Comparison of ENCODE assay signal across 1 cellular context in genomic region chr4:1792832-1793495, GRCh38.
TF ChIP-seq lines count a peak whose summit lies in the region.

Gene FGFR3 (plus strand): TSS chr4:1793293. CDS start chr4:1793935, 642 bp downstream.

TF ChIP-seq in IMR-90, 13 proteins besides CTCF, POLR2A, EP300 and RAD21:
- no peak for TF ChIP-seq CHD1 (IDR thresholded peaks at IDR 0.05; ENCODE audit: low read depth, low read length)
- TF ChIP-seq NFE2L2 (IDR thresholded peaks at IDR 0.05; ENCODE audit: low read depth, low read length), result no peak
- TF ChIP-seq USF2 (IDR thresholded peaks at IDR 0.05; ENCODE audit: low read depth, low read length), result no peak
- TF ChIP-seq CEBPB (IDR thresholded peaks at IDR 0.05; ENCODE audit: low read depth, low read length), result no peak
- no peak for TF ChIP-seq ELK1 (IDR thresholded peaks at IDR 0.05; ENCODE audit: borderline replicate concordance, low read depth, low read length)
- TF ChIP-seq BHLHE40 (IDR thresholded peaks at IDR 0.05; ENCODE audit: low read depth, low read length), result no peak
- no peak for TF ChIP-seq RFX5 (IDR thresholded peaks at IDR 0.05; ENCODE audit: low read depth, low read length)
- no peak for TF ChIP-seq FOS (IDR thresholded peaks at IDR 0.05; ENCODE audit: low read depth, low read length)
- TF ChIP-seq MAZ (IDR thresholded peaks at IDR 0.05; ENCODE audit: borderline replicate concordance, low read depth, low read length), result no peak
- no peak for TF ChIP-seq MXI1 (IDR thresholded peaks at IDR 0.05; ENCODE audit: borderline replicate concordance, low read depth, low read length)
- no peak for TF ChIP-seq MAFK (IDR thresholded peaks at IDR 0.05; ENCODE audit: low read depth, low read length)
- TF ChIP-seq SMC3 (IDR thresholded peaks at IDR 0.05; ENCODE audit: low read depth, low read length), result no peak
